ENCODE assay signal across 23 cellular contexts in genomic region chr11:78789365-78789764, GRCh38.
DNase-seq lines count a peak whose midpoint lies in the region; TF ChIP-seq lines count a peak whose summit lies in the region.
"Had no signal": no experiment of that assay in that cellular context is flagged by ENCODE, and none has a peak within 500 bp of the region (broad histone marks: within the 10 kb centered on the region; RNA-seq: fewer than 3 reads in every experiment).

No MANE protein-coding gene starts in this region.

- DNase-seq in COLO668 (lab: John Stamatoyannopoulos, UW; ENCODE audit: unreplicated experiment) (peak; percentile 44), DMS53 (lab: John Stamatoyannopoulos, UW) (peak; percentile 85), RPMI8226 (peak; percentile 87), nephron progenitor cell (no peak), RKO (ENCODE audit: low spot score) (no peak), amniotic stem cell (lab: John Stamatoyannopoulos, UW) (no peak), NCI-H526 treated with DMSO at 0.1 percent for 48 hours (lab: John Stamatoyannopoulos, UW) (no peak)
- DNase-seq: activated CD4-positive, alpha-beta T cell treated with anti-CD3 and anti-CD28 coated beads for 48 hours; cortex of kidney; DMS79 treated with DMSO at 0.1 percent for 48 hours; effector memory CD4-positive, alpha-beta T cell; GDM1; GM23248; immature natural killer cell; MV-4-11; NCI-H187 treated with DMSO at 0.1 percent for 48 hours; NCI-H82; sigmoid colon; stimulated activated CD4-positive, alpha-beta T cell treated with anti-CD3 and anti-CD28 coated beads, Interleukin-12 subunit alpha, Interleukin-12 subunit beta, amount 100 ng/mL, for 4 hours; stimulated activated CD4-positive, alpha-beta T cell treated with anti-CD3 and anti-CD28 coated beads, Interleukin-4, amount 100 ng/mL, for 1 hour; T1000 had no signal

- no peak overlapping the region for H3K4me3 Mint-ChIP-seq in nephron progenitor cell
- H3K4me3 Mint-ChIP-seq: activated naive CD4-positive, alpha-beta T cell treated with anti-CD3 and anti-CD28 coated beads, Interleukin-2, amount 50 U/mL, for 24 hours; immature natural killer cell had no signal

- TF ChIP-seq CTCF in nephron progenitor cell (IDR thresholded peaks at IDR 0.05): no peak

- no peaks in the 10 kb centered on the region for H3K9me3 Mint-ChIP-seq in nephron progenitor cell
- H3K9me3 Mint-ChIP-seq: activated naive CD4-positive, alpha-beta T cell treated with anti-CD3 and anti-CD28 coated beads, Interleukin-2, amount 50 U/mL, for 24 hours; activated T-helper 2 cell treated with anti-CD3 and anti-CD28 coated beads, Interferon-gamma antibody, Interleukin-2, Interleukin-4, amounts not matched to agents 10 μg/mL and 5 μg/mL and 100 μg/mL, durations not matched to agents 14 hours and 24 hours and 36 hours; immature natural killer cell had no signal

- peaks cover 65% of the 10 kb centered on the region for H3K36me3 Mint-ChIP-seq in nephron progenitor cell (ENCODE audit: low read depth)
- H3K36me3 Mint-ChIP-seq: activated naive CD4-positive, alpha-beta T cell treated with anti-CD3 and anti-CD28 coated beads, Interleukin-2, amount 50 U/mL, for 24 hours; immature natural killer cell had no signal

- H3K4me1 Mint-ChIP-seq in nephron progenitor cell: peaks cover 62% of the 10 kb centered on the region
- H3K4me1 Mint-ChIP-seq: activated naive CD4-positive, alpha-beta T cell treated with anti-CD3 and anti-CD28 coated beads, Interleukin-2, amount 50 U/mL, for 24 hours; immature natural killer cell had no signal

- peaks cover 13% of the 10 kb centered on the region for H3K27me3 Mint-ChIP-seq in nephron progenitor cell (ENCODE audit: low read depth, poor library complexity)

- H3K27ac Mint-ChIP-seq in nephron progenitor cell: peak overlapping the region; percentile 99
- H3K27ac Mint-ChIP-seq: activated naive CD4-positive, alpha-beta T cell treated with anti-CD3 and anti-CD28 coated beads, Interleukin-2, amount 50 U/mL, for 24 hours; activated T-helper 2 cell treated with anti-CD3 and anti-CD28 coated beads, Interferon-gamma antibody, Interleukin-2, Interleukin-4, amounts not matched to agents 10 μg/mL and 5 μg/mL and 100 μg/mL, durations not matched to agents 14 hours and 24 hours and 36 hours; immature natural killer cell had no signal

Comparison
In these comparisons a context has a peak if more than half of its experiments do, and no peak if none do; other contexts are left out.
1. DNase-seq: peak in COLO668 (single experiment), DMS53 (single experiment) and RPMI8226 (single experiment); none in nephron progenitor cell (single experiment), RKO (single experiment), amniotic stem cell (single experiment) and NCI-H526 treated with DMSO at 0.1 percent for 48 hours (single experiment).